Comparison of ENCODE assay signal across 1 cellular context in genomic region chr17:42775534-42776098, GRCh38.
TF ChIP-seq lines count a peak whose summit lies in the region.

No MANE protein-coding gene starts in this region.

TF ChIP-seq in K562, 482 proteins besides CTCF, POLR2A, EP300 and RAD21 (continued from another document and continues in another):
- TF ChIP-seq ZBTB40 (IDR thresholded peaks at IDR 0.05), result peak; percentile 13; the same call in 1 of the 2 replicates
- TF ChIP-seq ZBTB40 (CRISPR knock-in tag; IDR thresholded peaks at IDR 0.05), result no peak
- peak; percentile 64 for TF ChIP-seq USF1 (CRISPR knock-in tag; IDR thresholded peaks at IDR 0.05)
- peak; percentile 91 for TF ChIP-seq SOX6 (IDR thresholded peaks at IDR 0.05)
- TF ChIP-seq GATAD2A (IDR thresholded peaks at IDR 0.05), result 0 out of 2 replicates have a peak, but pooled peaks have one; percentile 36
- TF ChIP-seq HDGF (IDR thresholded peaks at IDR 0.05), result no peak
- TF ChIP-seq, protein P1, sequence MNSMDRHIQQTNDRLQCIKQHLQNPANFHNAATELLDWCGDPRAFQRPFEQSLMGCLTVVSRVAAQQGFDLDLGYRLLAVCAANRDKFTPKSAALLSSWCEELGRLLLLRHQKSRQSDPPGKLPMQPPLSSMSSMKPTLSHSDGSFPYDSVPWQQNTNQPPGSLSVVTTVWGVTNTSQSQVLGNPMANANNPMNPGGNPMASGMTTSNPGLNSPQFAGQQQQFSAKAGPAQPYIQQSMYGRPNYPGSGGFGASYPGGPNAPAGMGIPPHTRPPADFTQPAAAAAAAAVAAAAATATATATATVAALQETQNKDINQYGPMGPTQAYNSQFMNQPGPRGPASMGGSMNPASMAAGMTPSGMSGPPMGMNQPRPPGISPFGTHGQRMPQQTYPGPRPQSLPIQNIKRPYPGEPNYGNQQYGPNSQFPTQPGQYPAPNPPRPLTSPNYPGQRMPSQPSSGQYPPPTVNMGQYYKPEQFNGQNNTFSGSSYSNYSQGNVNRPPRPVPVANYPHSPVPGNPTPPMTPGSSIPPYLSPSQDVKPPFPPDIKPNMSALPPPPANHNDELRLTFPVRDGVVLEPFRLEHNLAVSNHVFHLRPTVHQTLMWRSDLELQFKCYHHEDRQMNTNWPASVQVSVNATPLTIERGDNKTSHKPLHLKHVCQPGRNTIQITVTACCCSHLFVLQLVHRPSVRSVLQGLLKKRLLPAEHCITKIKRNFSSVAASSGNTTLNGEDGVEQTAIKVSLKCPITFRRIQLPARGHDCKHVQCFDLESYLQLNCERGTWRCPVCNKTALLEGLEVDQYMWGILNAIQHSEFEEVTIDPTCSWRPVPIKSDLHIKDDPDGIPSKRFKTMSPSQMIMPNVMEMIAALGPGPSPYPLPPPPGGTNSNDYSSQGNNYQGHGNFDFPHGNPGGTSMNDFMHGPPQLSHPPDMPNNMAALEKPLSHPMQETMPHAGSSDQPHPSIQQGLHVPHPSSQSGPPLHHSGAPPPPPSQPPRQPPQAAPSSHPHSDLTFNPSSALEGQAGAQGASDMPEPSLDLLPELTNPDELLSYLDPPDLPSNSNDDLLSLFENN (IDR thresholded peaks at IDR 0.05; ENCODE audit: low read depth in 2 of 2, low read length in 2 of 2), result peak in 1 of 2 experiments; percentile 32; a peak in 1 of 4 replicates
- TF ChIP-seq EGR1 (conservative IDR thresholded peaks at IDR 0.05), result peak; percentile 39
- peak; percentile 72 for TF ChIP-seq POLR2AphosphoS5 (IDR thresholded peaks at IDR 0.05; ENCODE audit: control insufficient read depth, insufficient read depth, low read depth, low read length)
- TF ChIP-seq ZNF778 (CRISPR knock-in tag; IDR thresholded peaks at IDR 0.05), result no peak
- TF ChIP-seq NR2C1 (IDR thresholded peaks at IDR 0.05), result peak; percentile 57; the same call in 1 of the 2 replicates
- TF ChIP-seq NR2C1 (tag; IDR thresholded peaks at IDR 0.05), result 0 out of 2 replicates have a peak, but pooled peaks have one; percentile 26
- TF ChIP-seq POLR2AphosphoS2 (IDR thresholded peaks at IDR 0.05; ENCODE audit: low read length), result no peak
- TF ChIP-seq MEF2D (tag; conservative IDR thresholded peaks at IDR 0.05; ENCODE audit: low read depth), result peak; percentile 94
- TF ChIP-seq YY1 (IDR thresholded peaks at IDR 0.05; ENCODE audit: borderline replicate concordance in 1 of 3, control insufficient read depth in 1 of 3, extremely low read depth in 1 of 3, insufficient read depth in 3 of 3, insufficient read length in 1 of 3, insufficient replicate concordance in 2 of 3, low read depth in 1 of 3, low read length in 2 of 3), result peak in 2 of 3 experiments; percentile 36 to 85
- 0 out of 4 replicates have a peak, but pooled peaks of 1 of the 2 experiments have one; percentile 25 for TF ChIP-seq TRIM24 (IDR thresholded peaks at IDR 0.05)
- peak; percentile 85 for TF ChIP-seq CBFA2T3 (IDR thresholded peaks at IDR 0.05)
- no peak for TF ChIP-seq SIX5 (IDR thresholded peaks at IDR 0.05; ENCODE audit: borderline replicate concordance in 1 of 2, insufficient read depth in 1 of 2, low read depth in 1 of 2, low read length in 2 of 2)
- no peak; the same call in 1 of the 2 replicates for TF ChIP-seq SMAD4 (CRISPR knock-in tag; conservative IDR thresholded peaks at IDR 0.05)
- peak in 1 of 2 experiments; percentile 64; a peak in 2 of 4 replicates for TF ChIP-seq TBL1XR1 (IDR thresholded peaks at IDR 0.05; ENCODE audit: low read length in 2 of 2)
- 0 out of 2 replicates have a peak, but pooled peaks have one; percentile 3 for TF ChIP-seq FOXP1 (CRISPR knock-in tag; IDR thresholded peaks at IDR 0.05)
- TF ChIP-seq, protein P2, sequence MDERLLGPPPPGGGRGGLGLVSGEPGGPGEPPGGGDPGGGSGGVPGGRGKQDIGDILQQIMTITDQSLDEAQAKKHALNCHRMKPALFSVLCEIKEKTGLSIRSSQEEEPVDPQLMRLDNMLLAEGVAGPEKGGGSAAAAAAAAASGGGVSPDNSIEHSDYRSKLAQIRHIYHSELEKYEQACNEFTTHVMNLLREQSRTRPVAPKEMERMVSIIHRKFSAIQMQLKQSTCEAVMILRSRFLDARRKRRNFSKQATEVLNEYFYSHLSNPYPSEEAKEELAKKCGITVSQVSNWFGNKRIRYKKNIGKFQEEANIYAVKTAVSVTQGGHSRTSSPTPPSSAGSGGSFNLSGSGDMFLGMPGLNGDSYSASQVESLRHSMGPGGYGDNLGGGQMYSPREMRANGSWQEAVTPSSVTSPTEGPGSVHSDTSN (CRISPR knock-in tag; IDR thresholded peaks at IDR 0.05; ENCODE audit: low read depth), result no peak
- TF ChIP-seq, protein P2 (tag; conservative IDR thresholded peaks at IDR 0.05; ENCODE audit: low read depth), result 0 out of 2 replicates have a peak, but pooled peaks have one; percentile 15
- TF ChIP-seq ZNF766 (CRISPR knock-in tag; conservative IDR thresholded peaks at IDR 0.05), result peak; percentile 88
- TF ChIP-seq GTF2E2 (tag; IDR thresholded peaks at IDR 0.05), result 0 out of 2 replicates have a peak, but pooled peaks have one; percentile 62
- TF ChIP-seq ZFP36 (IDR thresholded peaks at IDR 0.05; ENCODE audit: low read depth, low read length, partially characterized antibody), result peak; percentile 8
- TF ChIP-seq NCOA1 (IDR thresholded peaks at IDR 0.05; ENCODE audit: low read depth), result 0 out of 2 replicates have a peak, but pooled peaks have one; percentile 30
- peak; percentile 26 for TF ChIP-seq POLR2B (IDR thresholded peaks at IDR 0.05; ENCODE audit: low read depth, partially characterized antibody)
- TF ChIP-seq, protein P3, sequence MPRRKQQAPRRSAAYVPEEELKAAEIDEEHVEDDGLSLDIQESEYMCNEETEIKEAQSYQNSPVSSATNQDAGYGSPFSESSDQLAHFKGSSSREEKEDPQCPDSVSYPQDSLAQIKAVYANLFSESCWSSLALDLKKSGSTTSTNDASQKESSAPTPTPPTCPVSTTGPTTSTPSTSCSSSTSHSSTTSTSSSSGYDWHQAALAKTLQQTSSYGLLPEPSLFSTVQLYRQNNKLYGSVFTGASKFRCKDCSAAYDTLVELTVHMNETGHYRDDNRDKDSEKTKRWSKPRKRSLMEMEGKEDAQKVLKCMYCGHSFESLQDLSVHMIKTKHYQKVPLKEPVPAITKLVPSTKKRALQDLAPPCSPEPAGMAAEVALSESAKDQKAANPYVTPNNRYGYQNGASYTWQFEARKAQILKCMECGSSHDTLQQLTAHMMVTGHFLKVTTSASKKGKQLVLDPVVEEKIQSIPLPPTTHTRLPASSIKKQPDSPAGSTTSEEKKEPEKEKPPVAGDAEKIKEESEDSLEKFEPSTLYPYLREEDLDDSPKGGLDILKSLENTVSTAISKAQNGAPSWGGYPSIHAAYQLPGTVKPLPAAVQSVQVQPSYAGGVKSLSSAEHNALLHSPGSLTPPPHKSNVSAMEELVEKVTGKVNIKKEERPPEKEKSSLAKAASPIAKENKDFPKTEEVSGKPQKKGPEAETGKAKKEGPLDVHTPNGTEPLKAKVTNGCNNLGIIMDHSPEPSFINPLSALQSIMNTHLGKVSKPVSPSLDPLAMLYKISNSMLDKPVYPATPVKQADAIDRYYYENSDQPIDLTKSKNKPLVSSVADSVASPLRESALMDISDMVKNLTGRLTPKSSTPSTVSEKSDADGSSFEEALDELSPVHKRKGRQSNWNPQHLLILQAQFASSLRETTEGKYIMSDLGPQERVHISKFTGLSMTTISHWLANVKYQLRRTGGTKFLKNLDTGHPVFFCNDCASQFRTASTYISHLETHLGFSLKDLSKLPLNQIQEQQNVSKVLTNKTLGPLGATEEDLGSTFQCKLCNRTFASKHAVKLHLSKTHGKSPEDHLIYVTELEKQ (CRISPR knock-in tag; IDR thresholded peaks at IDR 0.05), result no peak
- TF ChIP-seq ZNF143 (CRISPR knock-in tag; IDR thresholded peaks at IDR 0.05), result no peak
- TF ChIP-seq MCM7 (IDR thresholded peaks at IDR 0.05), result no peak
- TF ChIP-seq NFXL1 (CRISPR knock-in tag; IDR thresholded peaks at IDR 0.05), result no peak
- TF ChIP-seq ZBTB7A (IDR thresholded peaks at IDR 0.05; ENCODE audit: borderline replicate concordance, control insufficient read depth, low read depth, low read length), result peak; percentile 57
- 0 out of 2 replicates have a peak, but pooled peaks have one; percentile 42 for TF ChIP-seq SMARCC2 (IDR thresholded peaks at IDR 0.05; ENCODE audit: low read depth)
- TF ChIP-seq, protein P4, sequence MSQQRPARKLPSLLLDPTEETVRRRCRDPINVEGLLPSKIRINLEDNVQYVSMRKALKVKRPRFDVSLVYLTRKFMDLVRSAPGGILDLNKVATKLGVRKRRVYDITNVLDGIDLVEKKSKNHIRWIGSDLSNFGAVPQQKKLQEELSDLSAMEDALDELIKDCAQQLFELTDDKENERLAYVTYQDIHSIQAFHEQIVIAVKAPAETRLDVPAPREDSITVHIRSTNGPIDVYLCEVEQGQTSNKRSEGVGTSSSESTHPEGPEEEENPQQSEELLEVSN (IDR thresholded peaks at IDR 0.05; ENCODE audit: borderline replicate concordance in 1 of 2, extremely low read depth in 1 of 2, insufficient read depth in 1 of 2, insufficient read length in 1 of 2, low read depth in 1 of 2, low read length in 1 of 2, poor library complexity in 1 of 2, severe bottlenecking in 1 of 2), result peak in 1 of 2 experiments; percentile 17
- 0 out of 2 replicates have a peak, but pooled peaks have one; percentile 12 for TF ChIP-seq MYC (IDR thresholded peaks at IDR 0.05; ENCODE audit: low read depth, low read length)
- no peak for TF ChIP-seq MYC (CRISPR knock-in tag; IDR thresholded peaks at IDR 0.05; ENCODE audit: borderline replicate concordance, low read depth)
- peak; percentile 56 for TF ChIP-seq MTA2 (IDR thresholded peaks at IDR 0.05; ENCODE audit: low read depth)
- peak; percentile 22; the same call in 1 of the 2 replicates for TF ChIP-seq NFIC (IDR thresholded peaks at IDR 0.05)
- TF ChIP-seq HDAC1 (IDR thresholded peaks at IDR 0.05), result 0 out of 4 replicates have a peak, but pooled peaks of 1 of the 2 experiments have one; percentile 47
- TF ChIP-seq GABPA (tag; conservative IDR thresholded peaks at IDR 0.05; ENCODE audit: low read depth), result 0 out of 2 replicates have a peak, but pooled peaks have one; percentile 13
- peak; percentile 39; the same call in 1 of the 2 replicates for TF ChIP-seq GABPB1 (CRISPR knock-in tag; IDR thresholded peaks at IDR 0.05)
- peak; percentile 64; the same call in 1 of the 2 replicates for TF ChIP-seq KLF16 (IDR thresholded peaks at IDR 0.05)
